In the genomic region with DNA sequence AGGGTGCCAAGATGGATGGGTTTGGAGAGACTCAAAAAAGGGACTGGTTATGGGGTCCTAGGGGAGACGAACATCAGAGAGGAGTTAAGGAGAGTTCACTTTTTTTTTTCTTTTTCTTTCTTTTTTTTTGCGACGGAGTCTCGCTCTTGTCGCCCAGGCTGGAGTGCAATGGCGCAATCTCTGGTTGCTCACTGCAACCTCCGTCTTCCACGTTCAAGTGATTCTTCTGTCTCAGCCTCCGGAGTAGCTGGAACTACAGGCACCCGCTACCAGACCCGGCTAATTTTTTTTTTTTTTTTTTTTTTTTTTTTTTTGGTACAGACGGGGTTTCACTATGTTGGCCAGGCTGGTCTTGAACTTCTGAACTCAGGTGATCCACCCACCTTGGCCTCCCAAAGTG, we compare ENCODE assay signal across 1 cellular context.
TF ChIP-seq lines count a peak whose summit lies in the region.

No MANE protein-coding gene starts in this region.

TF ChIP-seq in endothelial cell of umbilical vein, 7 proteins besides CTCF, POLR2A, EP300 and RAD21:
- TF ChIP-seq MYC (IDR thresholded peaks at IDR 0.05; ENCODE audit: low read depth, low read length): no peak
- TF ChIP-seq, protein P1, sequence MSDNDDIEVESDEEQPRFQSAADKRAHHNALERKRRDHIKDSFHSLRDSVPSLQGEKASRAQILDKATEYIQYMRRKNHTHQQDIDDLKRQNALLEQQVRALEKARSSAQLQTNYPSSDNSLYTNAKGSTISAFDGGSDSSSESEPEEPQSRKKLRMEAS (IDR thresholded peaks at IDR 0.05; ENCODE audit: insufficient read depth, insufficient read length): no peak
- TF ChIP-seq EZH2 (IDR thresholded peaks at IDR 0.05; ENCODE audit: borderline replicate concordance, low read depth, low read length, severe bottlenecking): no peak
- no peak for TF ChIP-seq JUN (IDR thresholded peaks at IDR 0.05; ENCODE audit: borderline replicate concordance, insufficient read depth, insufficient read length, low read depth)
- no peak for TF ChIP-seq GATA2 (IDR thresholded peaks at IDR 0.05; ENCODE audit: insufficient read depth, insufficient read length, low read depth, low read length)
- no peak for TF ChIP-seq FOS (IDR thresholded peaks at IDR 0.05; ENCODE audit: borderline replicate concordance, insufficient read depth, low read length)
- no peak for TF ChIP-seq POLR2AphosphoS5 (IDR thresholded peaks at IDR 0.05; ENCODE audit: insufficient read depth, low read depth, low read length)
